In the genomic region with DNA sequence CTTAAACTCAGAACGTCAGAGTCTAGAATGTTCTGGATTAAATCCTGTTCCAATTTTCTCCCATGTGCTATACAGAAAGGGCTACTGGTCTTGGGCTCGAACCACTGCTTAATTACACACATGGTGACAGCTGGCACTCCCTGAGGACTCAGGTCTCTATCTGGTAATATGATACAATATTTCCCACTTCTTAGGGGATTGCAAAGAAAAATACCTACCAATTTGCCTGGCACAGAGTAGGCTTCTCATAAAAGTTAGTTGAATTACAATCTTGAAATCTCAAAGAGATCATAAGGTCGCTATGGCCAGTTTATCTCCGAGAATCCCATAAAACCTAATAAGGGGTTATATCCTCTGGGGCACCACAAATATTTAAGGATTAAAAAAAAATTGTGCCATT, we compare ENCODE assay signal across 21 cellular contexts. TPM values are rescaled to one million over a fixed set of nuclear protein-coding genes. Genes with fewer than 3 reads are reported as not detected.
DNase-seq lines count a peak whose midpoint lies in the region; ATAC-seq, FAIRE-seq and TF ChIP-seq lines count a peak whose summit lies in the region.
"Had no signal": no experiment of that assay in that cellular context is flagged by ENCODE, and none has a peak within 500 bp of the region (broad histone marks: within the 10 kb centered on the region; RNA-seq: fewer than 3 reads in every experiment).

No MANE protein-coding gene starts in this region.

- no peaks in the 10 kb centered on the region for H3K9me3 Mint-ChIP-seq in stimulated activated effector memory CD8-positive, alpha-beta T cell treated with anti-CD3 and anti-CD28 coated beads, Interleukin-12 subunit alpha, Interleukin-12 subunit beta, amount 100 ng/mL, for 72 hours
- H3K9me3 Mint-ChIP-seq: IgD-negative memory B cell had no signal

- H3K36me3 ChIP-seq in KMS-11 (ENCODE audit: insufficient read depth) (no peaks in the 10 kb centered on the region), left lung (no peaks in the 10 kb centered on the region)
- H3K36me3 ChIP-seq: MG63, SJSA1 had no signal

- H2AFZ ChIP-seq in KMS-11 (ENCODE audit: low read depth) = no peak overlapping the region

- DNase-seq in D721Med (ENCODE audit: insufficient read length, low spot score) (no peak), NCI-H2171 treated with DMSO at 0.1 percent for 48 hours (lab: John Stamatoyannopoulos, UW) (peak; percentile 85), caudate nucleus (lab: John Stamatoyannopoulos, UW) (no peak), left lung (no peak), CD1c-positive myeloid dendritic cell (ENCODE audit: extremely low spot score) (no peak), HPDE6-E6E7 (ENCODE audit: extremely low spot score) (no peak)
- DNase-seq in stimulated activated effector memory CD8-positive, alpha-beta T cell treated with anti-CD3 and anti-CD28 coated beads, Interleukin-12 subunit alpha, Interleukin-12 subunit beta, amount 100 ng/mL, for 72 hours (ENCODE audit: low spot score in 2 of 2) = no peak
- DNase-seq: C1 segment of cervical spinal cord, DMS153, GDM1, HCEC 1CT, Kasumi-1, MG63, NCI-H187 treated with DMSO at 0.1 percent for 48 hours, NCI-H510A, SW 1271, T-helper 2 cell had no signal

- H3K27ac ChIP-seq in KMS-11 = no peak overlapping the region
- peak overlapping the region; percentile 58 for H3K27ac ChIP-seq in caudate nucleus (ENCODE audit: low read depth, low read length)
- no peak overlapping the region for H3K27ac ChIP-seq in left lung
- H3K27ac ChIP-seq: SJSA1 had no signal

- no peak overlapping the region for H3K9ac ChIP-seq in KMS-11

- intact Hi-C loops in left lung (cut with DNase I) = no loop called here

- no peaks in the 10 kb centered on the region for H3K36me3 Mint-ChIP-seq in stimulated activated effector memory CD8-positive, alpha-beta T cell treated with anti-CD3 and anti-CD28 coated beads, Interleukin-12 subunit alpha, Interleukin-12 subunit beta, amount 100 ng/mL, for 72 hours

- no peak overlapping the region for H3K4me3 Mint-ChIP-seq in stimulated activated effector memory CD8-positive, alpha-beta T cell treated with anti-CD3 and anti-CD28 coated beads, Interleukin-12 subunit alpha, Interleukin-12 subunit beta, amount 100 ng/mL, for 72 hours
- H3K4me3 Mint-ChIP-seq: IgD-negative memory B cell had no signal

- no peaks in the 10 kb centered on the region for H3K9me3 ChIP-seq in left lung
- H3K9me3 ChIP-seq: MG63, SJSA1 had no signal

- H3K4me1 ChIP-seq in KMS-11 (ENCODE audit: low read depth, poor library complexity, severe bottlenecking) = peaks cover 28% of the 10 kb centered on the region
- H3K4me1 ChIP-seq in left lung = no peaks in the 10 kb centered on the region
- H3K4me1 ChIP-seq: SJSA1 had no signal

- ATAC-seq in stimulated activated effector memory CD8-positive, alpha-beta T cell treated with anti-CD3 and anti-CD28 coated beads, Interleukin-12 subunit alpha, Interleukin-12 subunit beta, amount 100 ng/mL, for 72 hours = no peak
- ATAC-seq in left lung = no peak
- ATAC-seq: Panc1 had no signal

- no peaks in the 10 kb centered on the region for H3K27me3 ChIP-seq in KMS-11 (ENCODE audit: insufficient read depth, low read depth)
- peaks cover 0 to 10% of the 10 kb centered on the region in 2 donors for H3K27me3 ChIP-seq in left lung
- H3K27me3 ChIP-seq: MG63, SJSA1 had no signal

- no peaks in the 10 kb centered on the region for H3K4me1 Mint-ChIP-seq in stimulated activated effector memory CD8-positive, alpha-beta T cell treated with anti-CD3 and anti-CD28 coated beads, Interleukin-12 subunit alpha, Interleukin-12 subunit beta, amount 100 ng/mL, for 72 hours
- H3K4me1 Mint-ChIP-seq: IgD-negative memory B cell had no signal

- no peaks in the 10 kb centered on the region for H4K20me1 ChIP-seq in KMS-11 (ENCODE audit: insufficient read depth)

- H3K4me3 ChIP-seq in KMS-11 (IDR thresholded peaks at IDR 0.05; ENCODE audit: insufficient read depth, low read depth, low read length) (no peak overlapping the region), left lung (no peak overlapping the region)
- H3K4me3 ChIP-seq: MG63, SJSA1 had no signal

- H3K4me2 ChIP-seq in KMS-11 = peak overlapping the region; percentile 15; the same call in 1 of the 2 replicates

- H3K79me2 ChIP-seq in KMS-11 (ENCODE audit: insufficient read depth, low read depth) = no peaks in the 10 kb centered on the region

- FAIRE-seq in D721Med (lab: Jason Lieb, UNC) = peak; percentile 60

- H3K27ac Mint-ChIP-seq in stimulated activated effector memory CD8-positive, alpha-beta T cell treated with anti-CD3 and anti-CD28 coated beads, Interleukin-12 subunit alpha, Interleukin-12 subunit beta, amount 100 ng/mL, for 72 hours = no peak overlapping the region
- H3K27ac Mint-ChIP-seq: IgD-negative memory B cell had no signal

- TF ChIP-seq CTCF in D721Med (IDR thresholded peaks at IDR 0.05; ENCODE audit: insufficient read depth, missing control alignments) (no peak), KMS-11 (conservative IDR thresholded peaks at IDR 0.05; ENCODE audit: low read depth, low read length) (no peak), left lung (IDR thresholded peaks at IDR 0.05) (no peak)

RNA-seq across cellular contexts. Expression of gene GPM6B, which starts 8.6 kb away (rescaled TPM):
- 10 to 100 TPM in 1 of 2 donors, 1 to 10 TPM in 1; 7.0 to 17.9 TPM for total RNA-seq in left lung
- total RNA-seq: SJSA1 had no signal
